ENCODE assay signal across 22 cellular contexts in the genomic region with DNA sequence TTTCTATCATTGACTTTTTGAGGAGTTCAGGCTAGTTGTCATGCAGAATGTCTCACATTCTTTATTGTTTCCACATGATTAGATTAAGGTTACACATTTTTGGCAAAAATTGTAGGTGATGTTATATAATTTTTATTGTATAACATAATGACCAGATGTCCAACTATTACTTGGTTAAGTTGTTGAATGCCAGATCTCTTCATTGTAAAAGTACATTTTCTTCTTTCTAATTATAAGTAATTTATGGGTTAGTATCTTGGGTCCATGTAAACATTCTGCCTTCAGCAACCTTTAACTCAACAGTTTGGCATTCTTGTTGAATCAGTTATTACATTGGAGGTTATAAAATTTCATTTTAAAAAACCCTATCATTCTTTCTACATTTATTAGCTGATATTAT.
DNase-seq lines count a peak whose midpoint lies in the region; ATAC-seq and TF ChIP-seq lines count a peak whose summit lies in the region.
"Had no signal": no experiment of that assay in that cellular context is flagged by ENCODE, and none has a peak within 500 bp of the region (broad histone marks: within the 10 kb centered on the region; RNA-seq: fewer than 3 reads in every experiment).

No MANE protein-coding gene starts in this region.

- 0 out of 2 replicates have a peak overlapping the region, but pooled peaks have one; percentile 1 for H3K27ac ChIP-seq in GM23248

- no peak overlapping the region for H3K9ac ChIP-seq in GM23248
- no peak overlapping the region for H3K9ac ChIP-seq in adipocyte (ENCODE audit: low read length)

- H3K4me2 ChIP-seq in GM23248 (ENCODE audit: unreplicated experiment): no peak overlapping the region

- in situ Hi-C loops in GM23248 (cut with MboI): no loop called here
- in situ Hi-C loops in KBM-7 (cut with MboI; ENCODE audit: low pct_unique_long_range_greater_than_20kb, low sequenced_read_pairs): no loop called here

- H3F3A ChIP-seq in GM23248 (ENCODE audit: insufficient read depth): peaks cover 16% of the 10 kb centered on the region; the same call in 1 of the 2 replicates

- no peak overlapping the region for H3K4me3 ChIP-seq in AG10803 (ENCODE audit: low read length)
- no peak overlapping the region for H3K4me3 ChIP-seq in GM23248
- H3K4me3 ChIP-seq in adipocyte (ENCODE audit: low read length): no peak overlapping the region
- no peak overlapping the region for H3K4me3 ChIP-seq in fibroblast of the aortic adventitia (ENCODE audit: low read depth, low read length)

- TF ChIP-seq CTCF in AG10803 (conservative IDR thresholded peaks at IDR 0.05; ENCODE audit: low read length) (no peak), fibroblast of the aortic adventitia (IDR thresholded peaks at IDR 0.05; ENCODE audit: insufficient read depth, low read length) (no peak)

- H3K27me3 ChIP-seq in GM23248 (replicated peaks; ENCODE audit: insufficient read depth): no peaks in the 10 kb centered on the region
- no peaks in the 10 kb centered on the region for H3K27me3 ChIP-seq in adipocyte (replicated peaks; ENCODE audit: control insufficient read depth, insufficient read depth, low read length)
- H3K27me3 ChIP-seq: BE2C had no signal

- ATAC-seq in GM21825 (IDR thresholded peaks at IDR 0.05; ENCODE audit: unreplicated experiment): no peak
- ATAC-seq: HepG2, T-helper 17 cell had no signal

- H3K36me3 ChIP-seq in GM23248 (ENCODE audit: low read depth): no peaks in the 10 kb centered on the region
- H3K36me3 ChIP-seq in adipocyte (ENCODE audit: control insufficient read depth, insufficient read depth, low read length, severe bottlenecking): no peaks in the 10 kb centered on the region
- H3K36me3 ChIP-seq: BE2C had no signal

- H4K20me1 ChIP-seq in GM23248 (ENCODE audit: insufficient read depth): no peaks in the 10 kb centered on the region

- H2AFZ ChIP-seq in GM23248: no peak overlapping the region

- no peaks in the 10 kb centered on the region for H3K9me2 ChIP-seq in GM23248 (ENCODE audit: insufficient read depth)

- H3K4me1 ChIP-seq in GM23248 (ENCODE audit: insufficient read depth) (peaks cover 22% of the 10 kb centered on the region), adipocyte (ENCODE audit: control insufficient read depth, insufficient read depth, low read length) (peaks cover 9% of the 10 kb centered on the region)
- H3K4me1 ChIP-seq: BE2C had no signal

- peak; percentile 72 for DNase-seq in AG10803 (ENCODE audit: low read depth)
- DNase-seq in GM23248: peak; percentile 23
- DNase-seq in adipocyte (ENCODE audit: low read depth): peak; percentile 22
- peak; percentile 42 for DNase-seq in fibroblast of the aortic adventitia (ENCODE audit: low read depth)
- DNase-seq in stimulated activated naive CD4-positive, alpha-beta T cell treated with Interleukin-2 at 50 U/mL for 16 hours (lab: John Stamatoyannopoulos, UW): no peak
- no peak for DNase-seq in KBM-7
- DNase-seq in activated gamma-delta T cell treated with Interleukin-2 at 50 U/mL for 16 hours: no peak
- DNase-seq: BE2C; CD4-positive, CD25-positive, alpha-beta regulatory T cell; H7; KG1; NCI-H1105 treated with DMSO at 0.1 percent for 48 hours; NCI-H2029 treated with DMSO at 0.1 percent for 48 hours; NCI-H2171; NCI-H345; NCI-H524; NCI-H82; Right ventricle myocardium superior; SW 1271; T-helper 17 cell had no signal

- H3K9me3 ChIP-seq in GM23248 (ENCODE audit: low read depth): no peaks in the 10 kb centered on the region
- H3K9me3 ChIP-seq in adipocyte (ENCODE audit: control insufficient read depth, low read length): no peaks in the 10 kb centered on the region
- H3K9me3 ChIP-seq: BE2C had no signal

- H3K79me2 ChIP-seq in GM23248 (ENCODE audit: insufficient read depth): no peaks in the 10 kb centered on the region

Comparison
In these comparisons a context has a peak if more than half of its experiments do, and no peak if none do; other contexts are left out.
1. DNase-seq: peak in AG10803 (single experiment), GM23248 (single experiment), adipocyte (single experiment) and fibroblast of the aortic adventitia (single experiment); none in stimulated activated naive CD4-positive, alpha-beta T cell treated with Interleukin-2 at 50 U/mL for 16 hours (single experiment), KBM-7 (single experiment) and activated gamma-delta T cell treated with Interleukin-2 at 50 U/mL for 16 hours (single experiment).